In the genomic region with DNA sequence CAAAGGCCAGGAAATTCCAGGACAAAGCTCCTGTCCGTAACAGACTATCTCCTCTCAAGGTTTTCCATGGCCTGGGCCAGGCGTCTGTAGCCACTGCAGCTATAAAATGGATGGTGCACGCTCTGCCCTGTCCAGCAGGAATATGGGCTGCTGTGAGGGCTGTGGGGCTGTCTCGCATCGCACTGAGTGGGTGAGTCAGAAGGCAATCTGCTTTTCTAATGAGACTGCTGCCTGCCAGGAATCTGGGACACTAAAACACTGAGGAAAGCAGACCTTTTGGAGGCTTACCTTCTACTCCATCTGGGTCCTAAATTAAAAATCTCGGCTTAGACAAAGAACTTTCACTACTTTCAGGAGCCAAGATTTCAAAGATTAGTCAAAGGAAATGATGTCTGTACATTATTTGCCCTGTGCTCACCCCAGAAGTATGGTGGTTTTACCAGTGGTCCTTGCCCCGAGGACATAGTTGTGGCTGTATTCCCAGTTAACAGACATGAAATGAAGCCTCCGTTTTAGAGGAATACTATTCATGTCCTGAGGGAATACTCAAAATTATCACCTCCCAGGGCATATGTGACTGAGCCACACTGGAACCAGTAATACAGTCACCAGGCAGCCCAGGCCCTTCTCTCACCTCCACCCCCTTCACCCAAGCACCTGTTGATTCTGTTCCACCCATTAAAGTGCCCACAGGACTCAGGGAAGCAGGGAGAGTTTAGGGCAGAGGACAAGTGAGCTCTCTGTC, we compare ENCODE assay signal across 8 cellular contexts. TPM values are rescaled to one million over a fixed set of nuclear protein-coding genes. Genes with fewer than 3 reads are reported as not detected.
A peak's percentile ranks its signal among the peaks of the same experiment; 100 is the strongest.
DNase-seq lines count a peak whose midpoint lies in the region; ATAC-seq, FAIRE-seq and TF ChIP-seq lines count a peak whose summit lies in the region.

No MANE protein-coding gene starts in this region.

- FAIRE-seq in G401.6 (lab: Jason Lieb, UNC): peak; percentile 87
- peak; percentile 89 for FAIRE-seq in astrocyte (lab: Jason Lieb, UNC)

- H2AFZ ChIP-seq in astrocyte (ENCODE audit: low read depth, low read length): no peak overlapping the region

- H3K4me2 ChIP-seq in astrocyte (ENCODE audit: low read length): peak overlapping the region; percentile 45

- intact Hi-C loops in left ventricle myocardium superior (cut with micrococcal nuclease): no loop called here
- intact Hi-C loops in sigmoid colon (cut with DNase I): loop anchor here (10.0 kb wide), 2 partner anchors 308 to 458 kb away; partner anchors contain the start of genes SRA1 and ZMAT2

- H4K20me1 ChIP-seq in astrocyte (ENCODE audit: insufficient read depth, low read length): peaks cover 12% of the 10 kb centered on the region

- H3K4me1 ChIP-seq in astrocyte (ENCODE audit: insufficient read depth, low read length) (peaks cover 52% of the 10 kb centered on the region), sigmoid colon (peaks cover 0 to 68% (median 60%) of the 10 kb centered on the region in 4 donors)

- no peak for TF ChIP-seq CTCF in astrocyte (IDR thresholded peaks at IDR 0.05; ENCODE audit: insufficient read depth, low read depth, low read length)
- TF ChIP-seq CTCF in sigmoid colon (IDR thresholded peaks at IDR 0.05): no peak

- DNase-seq in astrocyte (ENCODE audit: low read depth): peak; percentile 83
- peak; percentile 68 for DNase-seq in left ventricle myocardium superior
- peak; percentile 89 for DNase-seq in sigmoid colon
- no peak for DNase-seq in DMS53 treated with DMSO at 0.1 percent for 48 hours (lab: John Stamatoyannopoulos, UW; ENCODE audit: unreplicated experiment)
- no peak for DNase-seq in NAMALWA (ENCODE audit: low spot score)

- peaks cover 14% of the 10 kb centered on the region for H3K36me3 Mint-ChIP-seq in astrocyte (ENCODE audit: low read depth, unreplicated experiment)

- no peaks in the 10 kb centered on the region for H3K27me3 Mint-ChIP-seq in astrocyte (ENCODE audit: low read depth, unreplicated experiment)

- H3K9me3 Mint-ChIP-seq in astrocyte (ENCODE audit: unreplicated experiment): peaks cover 1% of the 10 kb centered on the region

- H3K27ac ChIP-seq in astrocyte (ENCODE audit: low read depth, low read length) (peak overlapping the region; percentile 82), sigmoid colon (peak overlapping the region; percentile 68 to 91 (median 80))

- H3K4me3 ChIP-seq in astrocyte (ENCODE audit: insufficient read depth, low read depth, low read length) (no peak overlapping the region), sigmoid colon (no peak overlapping the region)

- peak overlapping the region; percentile 54 for H3K4me3 Mint-ChIP-seq in astrocyte (ENCODE audit: unreplicated experiment)

- no peak for TF ChIP-seq EP300 in sigmoid colon (IDR thresholded peaks at IDR 0.05)

- 74 to 79% methylated on average over 8 of the region's 8 CpGs for WGBS in sigmoid colon, 2 donors

- H3K9ac ChIP-seq in astrocyte (ENCODE audit: low read length): peak overlapping the region; percentile 70

- H3K36me3 ChIP-seq in astrocyte (ENCODE audit: insufficient read depth, low read length) (no peaks in the 10 kb centered on the region), sigmoid colon (peaks cover 0 to 11% (median 4%) of the 10 kb centered on the region in 4 donors)

- no peaks in the 10 kb centered on the region for H3K9me3 ChIP-seq in astrocyte (ENCODE audit: insufficient read depth, low read depth, low read length)
- no peaks in the 10 kb centered on the region for H3K9me3 ChIP-seq in sigmoid colon

- H3K27ac Mint-ChIP-seq in astrocyte (ENCODE audit: unreplicated experiment): peak overlapping the region; percentile 94

- H3K4me1 Mint-ChIP-seq in astrocyte (ENCODE audit: low read depth, unreplicated experiment): peaks cover 54% of the 10 kb centered on the region

- peak; percentile 64 for ATAC-seq in left ventricle myocardium superior
- no peak for ATAC-seq in HG02884 (IDR thresholded peaks at IDR 0.05; ENCODE audit: unreplicated experiment)
- ATAC-seq in GM18858 (IDR thresholded peaks at IDR 0.05; ENCODE audit: unreplicated experiment): no peak

- TF ChIP-seq POLR2A in sigmoid colon (IDR thresholded peaks at IDR 0.05): no peak

- H3K27me3 ChIP-seq in astrocyte (ENCODE audit: insufficient read depth, low read length) (no peaks in the 10 kb centered on the region), sigmoid colon (no peaks in the 10 kb centered on the region)

- H3K79me2 ChIP-seq in astrocyte (ENCODE audit: insufficient read depth, low read length): peaks cover 38% of the 10 kb centered on the region

RNA-seq across cellular contexts. Expression of gene PFDN1, which starts 56.4 kb away (rescaled TPM):
- total RNA-seq in astrocyte (199 and 202 TPM in 2 replicates), left ventricle myocardium superior (68.1 TPM), sigmoid colon (100 to 1,000 TPM in 3 of 4 donors, 10 to 100 TPM in 1; 88.2 to 159 (median 123) TPM)
- 10 to 100 TPM; 61.8 to 85.9 (median 78.4) TPM for polyA plus RNA-seq in sigmoid colon

Comparison
In these comparisons a context has a peak if more than half of its experiments do, and no peak if none do; other contexts are left out.
1. DNase-seq: peak in astrocyte (single experiment), left ventricle myocardium superior (single experiment) and sigmoid colon (single experiment); none in DMS53 treated with DMSO at 0.1 percent for 48 hours (single experiment) and NAMALWA (single experiment).